In the genomic region with DNA sequence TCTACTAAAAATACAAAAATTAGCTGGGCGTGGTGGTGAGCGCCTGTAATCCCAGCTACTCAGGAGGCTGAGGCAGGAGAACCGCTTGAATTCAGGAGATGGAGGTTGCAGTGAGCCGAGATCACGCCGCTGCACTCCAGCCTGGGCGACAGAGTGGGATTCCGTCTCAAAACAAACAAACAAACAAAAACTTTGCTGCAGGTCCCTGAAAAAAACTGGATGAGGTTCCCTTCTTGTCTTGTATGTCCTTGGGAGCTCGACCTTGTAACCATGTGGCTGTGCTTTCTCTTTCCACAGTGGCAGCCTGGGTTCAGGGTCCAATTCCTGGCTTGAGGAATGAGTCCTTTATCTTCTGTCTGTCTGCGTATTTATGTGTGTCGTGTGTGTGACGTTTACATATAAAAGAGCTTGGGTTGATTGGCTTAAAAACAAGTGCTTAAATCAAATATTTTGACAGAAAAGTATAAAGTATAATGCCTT, we compare ENCODE assay signal across 1 cellular context.
TF ChIP-seq lines count a peak whose summit lies in the region.

No MANE protein-coding gene starts in this region.

TF ChIP-seq in GM12878, 131 proteins besides CTCF, POLR2A, EP300 and RAD21:
- TF ChIP-seq MLLT1 (IDR thresholded peaks at IDR 0.05), result 0 out of 2 replicates have a peak, but pooled peaks have one; percentile 43
- TF ChIP-seq ZNF687 (IDR thresholded peaks at IDR 0.05), result no peak
